Comparison of ENCODE assay signal across 8 cellular contexts in genomic region chr11:66429983-66430602, GRCh38. TPM values are rescaled to one million over a fixed set of nuclear protein-coding genes. Genes with fewer than 3 reads are reported as not detected.
DNase-seq lines count a peak whose midpoint lies in the region; ATAC-seq and TF ChIP-seq lines count a peak whose summit lies in the region.

No MANE protein-coding gene starts in this region.

- no peak overlapping the region for H3K9ac ChIP-seq in neural progenitor cell

- H3K4me3 ChIP-seq in fibroblast of mammary gland (ENCODE audit: control insufficient read depth, low read depth, low read length) (no peak overlapping the region), neural progenitor cell (no peak overlapping the region)

- no peak overlapping the region for H3K4me2 ChIP-seq in neural progenitor cell

- peaks cover 47% of the 10 kb centered on the region for H3K36me3 Mint-ChIP-seq in activated T-cell treated with anti-CD3 and anti-CD28 coated beads, Interleukin-2, amount 50 U/mL, for 24 hours (ENCODE audit: low read depth)
- H3K36me3 Mint-ChIP-seq in neural progenitor cell: no peaks in the 10 kb centered on the region

- H3K27me3 ChIP-seq in neural progenitor cell: no peaks in the 10 kb centered on the region

- H3K27me3 Mint-ChIP-seq in activated T-cell treated with anti-CD3 and anti-CD28 coated beads, Interleukin-2, amount 50 U/mL, for 24 hours: no peaks in the 10 kb centered on the region
- H3K27me3 Mint-ChIP-seq in neural progenitor cell (ENCODE audit: insufficient read depth, low read depth): peaks cover 7% of the 10 kb centered on the region

- no peak for ATAC-seq in HG02759 (IDR thresholded peaks at IDR 0.05; ENCODE audit: unreplicated experiment)

- no peaks in the 10 kb centered on the region for H4K20me1 ChIP-seq in neural progenitor cell (ENCODE audit: low read depth)

- H3K9me3 Mint-ChIP-seq in activated T-cell treated with anti-CD3 and anti-CD28 coated beads, Interleukin-2, amount 50 U/mL, for 24 hours: no peaks in the 10 kb centered on the region
- no peaks in the 10 kb centered on the region for H3K9me3 Mint-ChIP-seq in neural progenitor cell

- no peak overlapping the region for H3K27ac Mint-ChIP-seq in activated T-cell treated with anti-CD3 and anti-CD28 coated beads, Interleukin-2, amount 50 U/mL, for 24 hours
- H3K27ac Mint-ChIP-seq in neural progenitor cell: peak overlapping the region; percentile 10

- no peak overlapping the region for H3K4me3 Mint-ChIP-seq in activated T-cell treated with anti-CD3 and anti-CD28 coated beads, Interleukin-2, amount 50 U/mL, for 24 hours
- H3K4me3 Mint-ChIP-seq in neural progenitor cell: no peak overlapping the region

- no peaks in the 10 kb centered on the region for H3K79me2 ChIP-seq in neural progenitor cell (ENCODE audit: low read depth)

- no peak overlapping the region for H2AFZ ChIP-seq in neural progenitor cell (replicated peaks)

- H3K36me3 ChIP-seq in neural progenitor cell: no peaks in the 10 kb centered on the region

- H3K9me3 ChIP-seq in neural progenitor cell (ENCODE audit: low read depth): no peaks in the 10 kb centered on the region

- H3K4me1 ChIP-seq in neural progenitor cell: no peaks in the 10 kb centered on the region

- H3K27ac ChIP-seq in neural progenitor cell: no peak overlapping the region

- DNase-seq in CMK (ENCODE audit: low read depth) (peak; percentile 47), fibroblast of mammary gland (ENCODE audit: low read depth) (peak; percentile 72), neural progenitor cell (ENCODE audit: low spot score) (peak; percentile 91), stromal cell of bone marrow (ENCODE audit: low read depth) (peak; percentile 44)
- DNase-seq in activated T-cell treated with anti-CD3 and anti-CD28 coated beads, Interleukin-2, amount 50 U/mL, for 24 hours: peak; percentile 83

- TF ChIP-seq CTCF in fibroblast of mammary gland (conservative IDR thresholded peaks at IDR 0.05; ENCODE audit: control insufficient read depth, insufficient read depth, low read depth, low read length) (peak; percentile 84), neural progenitor cell (IDR thresholded peaks at IDR 0.05) (peak; percentile 90)

- H3K4me1 Mint-ChIP-seq in activated T-cell treated with anti-CD3 and anti-CD28 coated beads, Interleukin-2, amount 50 U/mL, for 24 hours (ENCODE audit: low read depth): peaks cover 3% of the 10 kb centered on the region
- no peaks in the 10 kb centered on the region for H3K4me1 Mint-ChIP-seq in neural progenitor cell

- TF ChIP-seq EP300 in Ishikawa (IDR thresholded peaks at IDR 0.05; ENCODE audit: borderline replicate concordance): no peak

- H3F3A ChIP-seq in neural progenitor cell (ENCODE audit: low read depth): no peaks in the 10 kb centered on the region

- peak; percentile 81 for TF ChIP-seq RAD21 in Ishikawa (IDR thresholded peaks at IDR 0.05; ENCODE audit: low read depth)

TF ChIP-seq in Ishikawa, 13 proteins besides CTCF, POLR2A, EP300 and RAD21 (continues in another document):
- TF ChIP-seq EGR1 (IDR thresholded peaks at IDR 0.05) (no peak), NFIC (IDR thresholded peaks at IDR 0.05) (no peak), MAX (IDR thresholded peaks at IDR 0.05) (no peak), YY1 (IDR thresholded peaks at IDR 0.05; ENCODE audit: low read depth) (no peak), CREB1 (IDR thresholded peaks at IDR 0.05; ENCODE audit: low read depth) (no peak), ZBTB7A (IDR thresholded peaks at IDR 0.05; ENCODE audit: low read depth) (no peak), TCF12 (IDR thresholded peaks at IDR 0.05; ENCODE audit: low read depth) (no peak), CEBPB (IDR thresholded peaks at IDR 0.05) (no peak), REST (IDR thresholded peaks at IDR 0.05; ENCODE audit: low read depth) (no peak)

TF ChIP-seq in PFSK-1, 5 proteins besides CTCF, POLR2A, EP300 and RAD21:
- TF ChIP-seq FOXP2 (optimal IDR thresholded peaks at IDR 0.05; ENCODE audit: borderline replicate concordance, extremely low read depth, extremely low read length, insufficient read depth): no peak
- no peak for TF ChIP-seq POLR2AphosphoS5 (IDR thresholded peaks at IDR 0.05; ENCODE audit: low read depth, low read length)
- peak; percentile 65 to 70 for TF ChIP-seq REST (IDR thresholded peaks at IDR 0.05; ENCODE audit: insufficient read depth in 1 of 2, low read depth in 2 of 2, low read length in 2 of 2)
- TF ChIP-seq TAF1 (IDR thresholded peaks at IDR 0.05; ENCODE audit: borderline replicate concordance, insufficient read depth, low read length): no peak
- no peak for TF ChIP-seq SIN3A (IDR thresholded peaks at IDR 0.05; ENCODE audit: borderline replicate concordance, insufficient read depth, low read length)

RNA-seq across cellular contexts. Expression of gene MRPL11, which starts 8.6 kb away (rescaled TPM):
- 55.7 TPM for polyA plus RNA-seq in PFSK-1 (2012; ENCODE audit: insufficient read length, low read depth)
- 82.0 and 131 TPM in 2 replicates for total RNA-seq in neural progenitor cell (ENCODE audit: low replicate concordance)

RNA-seq across cellular contexts. Expression of gene NPAS4, which starts 9.3 kb away (rescaled TPM):
- not detected for polyA plus RNA-seq in PFSK-1 (2012; ENCODE audit: insufficient read length, low read depth)
- total RNA-seq in neural progenitor cell (ENCODE audit: low replicate concordance): 0.65 TPM in 1 of 2 replicates, not detected in the other

RNA-seq across cellular contexts. Expression of gene PELI3, which starts 36.6 kb away (rescaled TPM):
- 11.7 TPM for polyA plus RNA-seq in PFSK-1 (2012; ENCODE audit: insufficient read length, low read depth)
- total RNA-seq in neural progenitor cell (ENCODE audit: low replicate concordance): 2.7 and 9.1 TPM in 2 replicates

RNA-seq across cellular contexts. Expression of gene DPP3, which starts 50.1 kb away (rescaled TPM):
- polyA plus RNA-seq in PFSK-1 (2012; ENCODE audit: insufficient read length, low read depth): 52.1 TPM
- total RNA-seq in neural progenitor cell (ENCODE audit: low replicate concordance): 41.3 and 70.1 TPM in 2 replicates

RNA-seq across cellular contexts. Expression of gene SLC29A2, which starts 58.5 kb away (rescaled TPM):
- polyA plus RNA-seq in PFSK-1 (2012; ENCODE audit: insufficient read length, low read depth): 15.0 TPM
- total RNA-seq in neural progenitor cell (ENCODE audit: low replicate concordance): 6.9 and 15.3 TPM in 2 replicates
